In genomic region chrX:155434906-155435743, GRCh38 we compare ENCODE assay signal across 30 cellular contexts. TPM values are rescaled to one million over a fixed set of nuclear protein-coding genes. Genes with fewer than 3 reads are reported as not detected.
DNase-seq lines count a peak whose midpoint lies in the region; ATAC-seq and TF ChIP-seq lines count a peak whose summit lies in the region.
"Had no signal": no experiment of that assay in that cellular context is flagged by ENCODE, and none has a peak within 500 bp of the region (broad histone marks: within the 10 kb centered on the region; RNA-seq: fewer than 3 reads in every experiment).

No MANE protein-coding gene starts in this region.

- no peak overlapping the region for H3K4me2 ChIP-seq in GM23248 (ENCODE audit: unreplicated experiment)

- CTCF ChIA-PET in CD4-positive, alpha-beta memory T cell (lab: Charles Lee; ENCODE audit: partially characterized antibody), result no interaction called here

- H3K4me1 Mint-ChIP-seq in mesothelial cell of epicardium, result no peaks in the 10 kb centered on the region
- no peaks in the 10 kb centered on the region for H3K4me1 Mint-ChIP-seq in CD4-positive, alpha-beta memory T cell
- H3K4me1 Mint-ChIP-seq: activated B cell treated with CpG ODN at 0.5 μM for 24 hours, endodermal cell, T-helper 17 cell had no signal

- H3K4me1 ChIP-seq in GM23248 (ENCODE audit: insufficient read depth), result no peaks in the 10 kb centered on the region
- no peaks in the 10 kb centered on the region for H3K4me1 ChIP-seq in CD4-positive, alpha-beta memory T cell (ENCODE audit: insufficient read depth, low read length)
- H3K4me1 ChIP-seq: adrenal gland, breast epithelium, colonic mucosa, heart right ventricle, suprapubic skin, vagina had no signal

- H3K36me3 ChIP-seq in GM23248 (ENCODE audit: low read depth), result no peaks in the 10 kb centered on the region
- no peaks in the 10 kb centered on the region for H3K36me3 ChIP-seq in SK-N-MC (ENCODE audit: insufficient read depth, low read length)
- H3K36me3 ChIP-seq in CD4-positive, alpha-beta memory T cell (ENCODE audit: insufficient read depth, low read length), result no peaks in the 10 kb centered on the region
- H3K36me3 ChIP-seq: adrenal gland, breast epithelium, colonic mucosa, heart right ventricle, suprapubic skin, vagina had no signal

- H3K4me3 Mint-ChIP-seq in mesothelial cell of epicardium, result no peak overlapping the region
- no peak overlapping the region for H3K4me3 Mint-ChIP-seq in CD4-positive, alpha-beta memory T cell
- H3K4me3 Mint-ChIP-seq: activated B cell treated with CpG ODN at 0.5 μM for 24 hours; CD8-positive, alpha-beta T cell; endodermal cell; neural crest cell; T-helper 17 cell had no signal

- H3K9me3 ChIP-seq in GM23248 (ENCODE audit: low read depth) (no peaks in the 10 kb centered on the region), SK-N-MC (ENCODE audit: low read depth, low read length) (no peaks in the 10 kb centered on the region)
- H3K9me3 ChIP-seq in CD4-positive, alpha-beta memory T cell (ENCODE audit: control insufficient read depth in 1 of 2, low read length in 2 of 2), result no peaks in the 10 kb centered on the region
- H3K9me3 ChIP-seq: adrenal gland, colonic mucosa, mucosa of descending colon, suprapubic skin, vagina had no signal

- H3K27ac Mint-ChIP-seq in mesothelial cell of epicardium, result no peak overlapping the region
- H3K27ac Mint-ChIP-seq in CD4-positive, alpha-beta memory T cell, result no peak overlapping the region
- H3K27ac Mint-ChIP-seq: activated B cell treated with CpG ODN at 0.5 μM for 24 hours; CD8-positive, alpha-beta T cell; endodermal cell; T-helper 17 cell had no signal

- H2AFZ ChIP-seq in GM23248, result no peak overlapping the region

- H3F3A ChIP-seq in GM23248 (ENCODE audit: insufficient read depth), result no peaks in the 10 kb centered on the region

- H3K27me3 Mint-ChIP-seq in mesothelial cell of epicardium (ENCODE audit: low read depth), result no peaks in the 10 kb centered on the region
- no peaks in the 10 kb centered on the region for H3K27me3 Mint-ChIP-seq in CD4-positive, alpha-beta memory T cell
- H3K27me3 Mint-ChIP-seq: activated B cell treated with CpG ODN at 0.5 μM for 24 hours, T-helper 17 cell had no signal

- peaks cover 2% of the 10 kb centered on the region for H3K36me3 Mint-ChIP-seq in mesothelial cell of epicardium
- peaks cover under 1 to 2% of the 10 kb centered on the region in 2 donors for H3K36me3 Mint-ChIP-seq in CD4-positive, alpha-beta memory T cell

- no peaks in the 10 kb centered on the region for H4K20me1 ChIP-seq in GM23248 (ENCODE audit: insufficient read depth)

- no peak overlapping the region for H3K4me3 ChIP-seq in GM23248
- no peak overlapping the region for H3K4me3 ChIP-seq in SK-N-MC
- no peak overlapping the region for H3K4me3 ChIP-seq in CD4-positive, alpha-beta memory T cell (ENCODE audit: low read length in 2 of 2)
- H3K4me3 ChIP-seq: adrenal gland, breast epithelium, colonic mucosa, heart right ventricle, mucosa of descending colon, suprapubic skin, vagina had no signal

- POLR2A ChIA-PET in CD4-positive, alpha-beta memory T cell (lab: Charles Lee; ENCODE audit: partially characterized antibody), result no interaction called here

- H3K27ac ChIP-seq in GM23248 (no peak overlapping the region), SK-N-MC (no peak overlapping the region)
- H3K27ac ChIP-seq in CD4-positive, alpha-beta memory T cell (ENCODE audit: low read depth, low read length), result no peak overlapping the region
- H3K27ac ChIP-seq: adrenal gland, breast epithelium, colonic mucosa, heart right ventricle, suprapubic skin, vagina had no signal

- WGBS in GM23248 (ENCODE audit: low coverage in 1 of 2, low lambda C conversion rate in 2 of 2, missing lambda C conversion rate in 2 of 2), 2 experiments, result 41 to 42% methylated on average over 5 to 7 of the region's 9 CpGs

- intact Hi-C loops in Right ventricle myocardium superior (cut with DNase I), result no loop called here
- intact Hi-C loops in sciatic nerve (cut with DNase I), result no loop called here
- intact Hi-C loops in CD4-positive, alpha-beta memory T cell (cut with micrococcal nuclease), result no loop called here

- no peaks in the 10 kb centered on the region for H3K9me2 ChIP-seq in GM23248 (ENCODE audit: insufficient read depth)

- TF ChIP-seq CTCF in mesothelial cell of epicardium (IDR thresholded peaks at IDR 0.05; ENCODE audit: unreplicated experiment), result no peak

- peak; percentile 5 for DNase-seq in GM23248
- DNase-seq in SK-N-MC (ENCODE audit: low read depth, low spot score), result peak; percentile 1
- DNase-seq in Right ventricle myocardium superior, result peak; percentile 42
- DNase-seq in sciatic nerve (ENCODE audit: low spot score), result no peak
- DNase-seq in mesothelial cell of epicardium (ENCODE audit: low spot score in 2 of 2, unreplicated experiment in 2 of 2), result no peak
- no peak for DNase-seq in CD4-positive, alpha-beta memory T cell
- DNase-seq: activated B cell treated with CpG ODN at 0.5 μM for 24 hours; activated CD4-positive, alpha-beta T cell treated with anti-CD3 and anti-CD28 coated beads, Interleukin-2, amount 50 U/mL, for 48 hours; activated gamma-delta T cell; adrenal gland; CD8-positive, alpha-beta T cell; colonic mucosa; DND-41; endodermal cell; HCEC 1CT; mucosa of descending colon; NCI-H1105 treated with DMSO at 0.1 percent for 48 hours; NCI-H2081 treated with DMSO at 0.1 percent for 48 hours; NCI-H446; T-helper 17 cell had no signal

- H3K9me3 Mint-ChIP-seq in mesothelial cell of epicardium, result peaks cover 55% of the 10 kb centered on the region
- peaks cover 0 to 9% (median 6%) of the 10 kb centered on the region in 8 donors for H3K9me3 Mint-ChIP-seq in CD4-positive, alpha-beta memory T cell
- H3K9me3 Mint-ChIP-seq: activated B cell treated with CpG ODN at 0.5 μM for 24 hours; CD8-positive, alpha-beta T cell had no signal

- no peak for ATAC-seq in Right ventricle myocardium superior (ENCODE audit: poor library complexity)
- ATAC-seq in sciatic nerve, result peak; percentile 68
- ATAC-seq in HG02571 (IDR thresholded peaks at IDR 0.05; ENCODE audit: unreplicated experiment), result no peak
- ATAC-seq: CD8-positive, alpha-beta T cell; mucosa of descending colon; T-helper 17 cell had no signal

- no peaks in the 10 kb centered on the region for H3K27me3 ChIP-seq in GM23248 (replicated peaks; ENCODE audit: insufficient read depth)
- H3K27me3 ChIP-seq in CD4-positive, alpha-beta memory T cell (ENCODE audit: insufficient read depth, low read length), result no peaks in the 10 kb centered on the region
- H3K27me3 ChIP-seq: adrenal gland, breast epithelium, colonic mucosa, heart right ventricle, suprapubic skin, vagina had no signal

- H3K9ac ChIP-seq in GM23248, result no peak overlapping the region
- H3K9ac ChIP-seq in SK-N-MC (ENCODE audit: insufficient read length), result no peak overlapping the region

- no peaks in the 10 kb centered on the region for H3K79me2 ChIP-seq in GM23248 (ENCODE audit: insufficient read depth)

- in situ Hi-C loops in GM23248 (cut with MboI), result no loop called here

RNA-seq across cellular contexts. Expression of gene F8A3, which starts 23.3 kb away (rescaled TPM):
- 0.32 TPM in 1 of 2 replicates, not detected in the other for total RNA-seq in GM23248 (2014; rRNA removed; shearing (Covaris generic))
- polyA plus RNA-seq in GM23248 (2016; fragmentation: Nextera tagmentation; extraction: Ambion mirVana), result 0.14 and 0.16 TPM in 2 replicates
- total RNA-seq in Right ventricle myocardium superior (not detected), sciatic nerve (not detected), mesothelial cell of epicardium (2.7 to 3.7 TPM (median 3.6 TPM) in 3 replicates)
- total RNA-seq in CD4-positive, alpha-beta memory T cell, result not detected
- 1 to 10 TPM; 2.9 to 9.8 TPM for polyA plus RNA-seq in CD4-positive, alpha-beta memory T cell
- total RNA-seq: skeletal muscle tissue had no signal

RNA-seq across cellular contexts. Expression of gene F8A2, which starts 53.2 kb away (rescaled TPM):
- not detected in 2 replicates for total RNA-seq in GM23248 (2014; rRNA removed; shearing (Covaris generic))
- not detected in 2 replicates for polyA plus RNA-seq in GM23248 (2016; fragmentation: Nextera tagmentation; extraction: Ambion mirVana)
- total RNA-seq in Right ventricle myocardium superior, result not detected
- total RNA-seq in sciatic nerve, result not detected
- not detected in 3 replicates for total RNA-seq in mesothelial cell of epicardium
- not detected for total RNA-seq in CD4-positive, alpha-beta memory T cell
- polyA plus RNA-seq in CD4-positive, alpha-beta memory T cell, result not detected
- total RNA-seq: activated B cell treated with CpG ODN at 0.5 μM for 24 hours; CD8-positive, alpha-beta T cell; endodermal cell; heart right ventricle; HT1080; liver; mucosa of descending colon; neural crest cell; SK-MEL-5; skeletal muscle tissue; suprapubic skin; T-helper 17 cell; vagina had no signal
- polyA plus RNA-seq: adrenal gland, heart right ventricle, liver had no signal

Comparison
In these comparisons a context has a peak if more than half of its experiments do, and no peak if none do; other contexts are left out.
1. DNase-seq: peak in GM23248 (single experiment), SK-N-MC (single experiment) and Right ventricle myocardium superior (single experiment); none in sciatic nerve (single experiment), mesothelial cell of epicardium (0 of 2) and CD4-positive, alpha-beta memory T cell (0 of 5).